ENCODE assay signal across 9 cellular contexts in genomic region chr1:201506092-201506491, GRCh38. TPM values are rescaled to one million over a fixed set of nuclear protein-coding genes. Genes with fewer than 3 reads are reported as not detected.
DNase-seq lines count a peak whose midpoint lies in the region; ATAC-seq lines count a peak whose summit lies in the region.
"Had no signal": no experiment of that assay in that cellular context is flagged by ENCODE, and none has a peak within 500 bp of the region (broad histone marks: within the 10 kb centered on the region; RNA-seq: fewer than 3 reads in every experiment).

No MANE protein-coding gene starts in this region.

- H3K4me3 ChIP-seq in stomach smooth muscle (ENCODE audit: low read length in 2 of 2): peak overlapping the region; percentile 82 to 95

- peak overlapping the region; percentile 100 for H3K27ac ChIP-seq in stomach smooth muscle (ENCODE audit: low read length)

- H3K27ac Mint-ChIP-seq in activated CD8-positive, alpha-beta T cell treated with anti-CD3 and anti-CD28 coated beads, Interleukin-2, amount 10 ng/mL, durations not matched to agents 7 days and 5 days: peak overlapping the region; percentile 93

- no peaks in the 10 kb centered on the region for H3K9me3 Mint-ChIP-seq in activated CD8-positive, alpha-beta T cell treated with anti-CD3 and anti-CD28 coated beads, Interleukin-2, amount 10 ng/mL, durations not matched to agents 7 days and 5 days (ENCODE audit: insufficient read depth)

- no peaks in the 10 kb centered on the region for H3K27me3 Mint-ChIP-seq in activated CD8-positive, alpha-beta T cell treated with anti-CD3 and anti-CD28 coated beads, Interleukin-2, amount 10 ng/mL, durations not matched to agents 7 days and 5 days (ENCODE audit: low read depth)

- H3K27me3 ChIP-seq in stomach smooth muscle (ENCODE audit: control insufficient read depth in 1 of 2, insufficient read depth in 2 of 2, low read length in 2 of 2): no peaks in the 10 kb centered on the region

- peaks cover 6 to 20% of the 10 kb centered on the region in 2 donors for H3K36me3 ChIP-seq in stomach smooth muscle (ENCODE audit: control insufficient read depth in 2 of 2, insufficient read depth in 2 of 2, low read length in 2 of 2)

- no peak for ATAC-seq in activated CD8-positive, alpha-beta T cell treated with anti-CD3 and anti-CD28 coated beads, Interleukin-2, amount 10 ng/mL, durations not matched to agents 7 days and 5 days
- ATAC-seq in HG02973 (IDR thresholded peaks at IDR 0.05; ENCODE audit: unreplicated experiment): no peak

- peaks cover 14% of the 10 kb centered on the region for H3K36me3 Mint-ChIP-seq in activated CD8-positive, alpha-beta T cell treated with anti-CD3 and anti-CD28 coated beads, Interleukin-2, amount 10 ng/mL, durations not matched to agents 7 days and 5 days (ENCODE audit: low read depth)

- no peaks in the 10 kb centered on the region for H3K9me3 ChIP-seq in stomach smooth muscle (ENCODE audit: control insufficient read depth in 2 of 2, low read length in 2 of 2)

- POLR2A ChIA-PET in activated CD8-positive, alpha-beta T cell treated with anti-CD3 and anti-CD28 coated beads, Interleukin-2, amount 10 ng/mL, durations not matched to agents 7 days and 5 days (lab: Charles Lee): interaction anchor here (0.6 to 2.5 kb wide), 3 partner anchors 10 to 24 kb away, joined by 3 to 9 read pairs (median 6); no protein-coding TSS in a partner anchor

- H3K9ac ChIP-seq in stomach smooth muscle (ENCODE audit: low read length in 2 of 2): peak overlapping the region; percentile 98 to 100

- H3K4me1 Mint-ChIP-seq in activated CD8-positive, alpha-beta T cell treated with anti-CD3 and anti-CD28 coated beads, Interleukin-2, amount 10 ng/mL, durations not matched to agents 7 days and 5 days (ENCODE audit: low read depth): peaks cover 55% of the 10 kb centered on the region

- peak overlapping the region; percentile 90 for H3K4me3 Mint-ChIP-seq in activated CD8-positive, alpha-beta T cell treated with anti-CD3 and anti-CD28 coated beads, Interleukin-2, amount 10 ng/mL, durations not matched to agents 7 days and 5 days

- H3K4me1 ChIP-seq in stomach smooth muscle (ENCODE audit: control insufficient read depth, insufficient read depth, low read length): peaks cover 56% of the 10 kb centered on the region

- DNase-seq in NCI-H146 (lab: John Stamatoyannopoulos, UW) (peak; percentile 35), NCI-H146 treated with DMSO at 0.1 percent for 48 hours (lab: John Stamatoyannopoulos, UW; ENCODE audit: unreplicated experiment) (no peak), islet precursor cell (peak; percentile 44), NCI-H1417 treated with DMSO at 0.1 percent for 48 hours (lab: John Stamatoyannopoulos, UW) (no peak), SW 1271 (lab: John Stamatoyannopoulos, UW) (no peak)
- no peak for DNase-seq in activated CD8-positive, alpha-beta T cell treated with anti-CD3 and anti-CD28 coated beads, Interleukin-2, amount 10 ng/mL, durations not matched to agents 7 days and 5 days
- DNase-seq: NCI-H2171 had no signal

- CTCF ChIA-PET in activated CD8-positive, alpha-beta T cell treated with anti-CD3 and anti-CD28 coated beads, Interleukin-2, amount 10 ng/mL, durations not matched to agents 7 days and 5 days (lab: Charles Lee): interaction anchor here (0.6 to 2.9 kb wide), 4 partner anchors 24 to 70 kb away, joined by 3 to 39 read pairs (median 10); no protein-coding TSS in a partner anchor

RNA-seq across cellular contexts. Expression of gene CSRP1, which starts 0.8 kb away (rescaled TPM):
- 10 to 100 TPM; 78.7 to 80.9 TPM for total RNA-seq in activated CD8-positive, alpha-beta T cell treated with anti-CD3 and anti-CD28 coated beads, Interleukin-2, amount 10 ng/mL, durations not matched to agents 7 days and 5 days

RNA-seq across cellular contexts. Expression of gene NAV1, which starts 32.8 kb away (rescaled TPM):
- total RNA-seq in activated CD8-positive, alpha-beta T cell treated with anti-CD3 and anti-CD28 coated beads, Interleukin-2, amount 10 ng/mL, durations not matched to agents 7 days and 5 days: 1 to 10 TPM; 1.1 to 1.9 TPM

RNA-seq across cellular contexts. Expression of gene PHLDA3, which starts 37.1 kb away (rescaled TPM):
- 10 to 100 TPM; 17.3 to 18.7 TPM for total RNA-seq in activated CD8-positive, alpha-beta T cell treated with anti-CD3 and anti-CD28 coated beads, Interleukin-2, amount 10 ng/mL, durations not matched to agents 7 days and 5 days

Comparison
In these comparisons a context has a peak if more than half of its experiments do, and no peak if none do; other contexts are left out.
1. DNase-seq: peak in NCI-H146 (single experiment) and islet precursor cell (single experiment); none in NCI-H146 treated with DMSO at 0.1 percent for 48 hours (single experiment), activated CD8-positive, alpha-beta T cell treated with anti-CD3 and anti-CD28 coated beads, Interleukin-2, amount 10 ng/mL, durations not matched to agents 7 days and 5 days (single experiment), NCI-H1417 treated with DMSO at 0.1 percent for 48 hours (single experiment) and SW 1271 (0 of 2).